8 cellular contexts compared by ENCODE assay signal in the genomic region with DNA sequence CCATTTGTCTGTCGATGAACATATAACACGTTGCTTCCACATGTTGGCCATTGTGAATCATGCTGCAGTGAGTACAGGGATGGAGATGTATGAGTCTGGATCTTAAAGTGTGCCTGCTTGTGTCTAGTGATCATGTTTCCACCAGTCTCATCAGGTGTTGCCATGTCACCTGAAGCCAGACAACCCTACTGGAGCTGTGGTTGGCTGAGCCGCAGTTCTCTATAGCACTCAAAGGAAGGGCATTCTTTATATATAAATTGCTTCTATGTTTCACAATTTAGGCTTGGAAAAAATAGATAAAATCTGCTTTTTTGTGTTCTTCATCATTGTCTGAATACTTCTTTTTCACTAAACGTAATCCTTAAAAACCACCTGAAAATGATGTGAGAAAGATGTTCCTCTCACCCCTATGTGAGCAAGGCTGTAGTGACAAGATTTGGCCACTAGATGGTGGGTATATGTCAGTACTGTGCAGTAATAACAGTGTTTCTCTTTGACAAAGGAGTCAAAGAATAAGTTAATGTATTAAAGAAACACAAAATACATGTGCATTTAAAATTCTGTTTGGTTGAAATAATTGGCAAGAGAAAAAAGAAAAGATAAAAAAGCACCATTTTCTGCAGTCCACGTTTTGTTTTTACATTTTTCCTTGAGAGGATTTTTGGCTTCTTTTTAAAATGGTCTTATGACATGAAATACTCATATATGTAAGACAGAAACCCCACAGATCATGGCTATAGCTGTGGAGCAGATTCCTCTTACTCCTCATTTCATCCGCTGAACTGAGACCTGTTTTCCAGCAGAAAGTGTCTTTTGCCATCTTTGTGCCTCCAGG.
DNase-seq lines count a peak whose midpoint lies in the region; ATAC-seq, FAIRE-seq and TF ChIP-seq lines count a peak whose summit lies in the region.

No MANE protein-coding gene starts in this region.

- no peak overlapping the region for H2AK5ac ChIP-seq in mesenchymal stem cell (ENCODE audit: low read length, severe bottlenecking)

- peak; percentile 95 for ATAC-seq in HG02798 (IDR thresholded peaks at IDR 0.05; ENCODE audit: poor library complexity, unreplicated experiment)

- no peak overlapping the region for H2BK15ac ChIP-seq in mesenchymal stem cell (ENCODE audit: low read depth, poor library complexity, severe bottlenecking)

- H3K27ac ChIP-seq in A673 (ENCODE audit: low read depth, low read length, poor library complexity, severe bottlenecking): no peak overlapping the region
- no peak overlapping the region for H3K27ac ChIP-seq in mesenchymal stem cell (ENCODE audit: low read length, poor library complexity, severe bottlenecking)

- H3K9ac ChIP-seq in mesenchymal stem cell (ENCODE audit: low read length): no peak overlapping the region

- no peak overlapping the region for H2BK5ac ChIP-seq in mesenchymal stem cell (ENCODE audit: low read depth, low read length, poor library complexity, severe bottlenecking)

- H4K8ac ChIP-seq in mesenchymal stem cell (ENCODE audit: low read length): no peak overlapping the region

- no TSS peak for BruUV-seq in A673 (replicated peaks; lab: Mats Ljungman, UMichigan)

- H2AFZ ChIP-seq in mesenchymal stem cell (ENCODE audit: low read depth, low read length): no peak overlapping the region

- H3K4me2 ChIP-seq in mesenchymal stem cell (ENCODE audit: low read length, poor library complexity, severe bottlenecking): no peak overlapping the region

- intact Hi-C loops in A673 (cut with micrococcal nuclease; ENCODE audit: unreplicated experiment): loop anchor here (2.0 to 10.0 kb wide), 3 partner anchors 580 to 1603 kb away; no protein-coding TSS in a partner anchor

- DNase-seq in A673 (ENCODE audit: low spot score) (peak; percentile 58), GM12892 (ENCODE audit: insufficient read length) (no peak), NCI-H2029 (lab: John Stamatoyannopoulos, UW) (peak; percentile 23), dermis blood vessel endothelial cell (peak; percentile 60), mesenchymal stem cell (peak; percentile 60)
- DNase-seq in activated CD4-positive, CD25-positive, alpha-beta regulatory T cell (lab: John Stamatoyannopoulos, UW): peak; percentile 13 to 27 (median 21)
- peak; percentile 15 for DNase-seq in stimulated activated CD8-positive, alpha-beta memory T cell treated with anti-CD3 and anti-CD28 coated beads, Interleukin-7, amount 100 ng/mL, for 24 hours (ENCODE audit: low read depth)

- no peak overlapping the region for H3K23ac ChIP-seq in mesenchymal stem cell (ENCODE audit: low read length in 2 of 2)

- POLR2A ChIA-PET in A673 (lab: Charles Lee; ENCODE audit: low non-redundant PET): no interaction called here

- no peak overlapping the region for H3K18ac ChIP-seq in mesenchymal stem cell (ENCODE audit: low read depth in 1 of 2, low read length in 2 of 2)

- CTCF ChIA-PET in A673 (lab: Charles Lee): no interaction called here

- no peak overlapping the region for H2BK12ac ChIP-seq in mesenchymal stem cell (ENCODE audit: low read length in 2 of 2)

- no peaks in the 10 kb centered on the region for H3K79me1 ChIP-seq in mesenchymal stem cell (replicated peaks; ENCODE audit: low read length, poor library complexity, severe bottlenecking)

- H3K9me3 ChIP-seq in A673 (ENCODE audit: low read depth, low read length, poor library complexity, severe bottlenecking) (no peaks in the 10 kb centered on the region), mesenchymal stem cell (ENCODE audit: control insufficient read depth, low read length) (peaks cover 3% of the 10 kb centered on the region)

- H3K4me3 ChIP-seq in A673 (ENCODE audit: low read depth, low read length, poor library complexity, severe bottlenecking) (no peak overlapping the region), mesenchymal stem cell (ENCODE audit: insufficient read depth in 1 of 2, low read depth in 1 of 2, low read length in 2 of 2) (no peak overlapping the region)

- peak; percentile 83 for TF ChIP-seq CTCF in A673 (conservative IDR thresholded peaks at IDR 0.05; ENCODE audit: low read depth, low read length)

- H2BK120ac ChIP-seq in mesenchymal stem cell (ENCODE audit: low read depth, low read length): no peak overlapping the region

- 92% methylated on average over 3 of the region's 6 CpGs for WGBS in mesenchymal stem cell

- H3K4me1 ChIP-seq in A673 (ENCODE audit: insufficient read depth, low read length, poor library complexity, severe bottlenecking) (no peaks in the 10 kb centered on the region), mesenchymal stem cell (ENCODE audit: control insufficient read depth, insufficient read depth, low read depth, low read length) (no peaks in the 10 kb centered on the region)

- TF ChIP-seq POLR2A in GM12892 (IDR thresholded peaks at IDR 0.05; ENCODE audit: low read depth, low read length): no peak

- peak; percentile 73 for FAIRE-seq in GM12892 (lab: Jason Lieb, UNC)

- H3K14ac ChIP-seq in mesenchymal stem cell (ENCODE audit: low read length in 2 of 2): no peak overlapping the region

- H3K36me3 ChIP-seq in A673 (ENCODE audit: insufficient read depth, low read length, poor library complexity, severe bottlenecking): no peaks in the 10 kb centered on the region
- no peaks in the 10 kb centered on the region for H3K36me3 ChIP-seq in mesenchymal stem cell (ENCODE audit: control insufficient read depth in 1 of 2, insufficient read depth in 2 of 2, low read depth in 1 of 2, low read length in 2 of 2)

- no peak overlapping the region for H4K91ac ChIP-seq in mesenchymal stem cell (ENCODE audit: low read length)

- H3K27me3 ChIP-seq in A673 (replicated peaks; ENCODE audit: insufficient read depth, low read depth, low read length, poor library complexity): no peaks in the 10 kb centered on the region
- no peaks in the 10 kb centered on the region for H3K27me3 ChIP-seq in mesenchymal stem cell (ENCODE audit: control insufficient read depth in 1 of 2, insufficient read depth in 1 of 2, low read length in 2 of 2)

- no peak overlapping the region for H3K4ac ChIP-seq in mesenchymal stem cell (ENCODE audit: low read depth in 1 of 2, low read length in 2 of 2)
